Comparison of ENCODE assay signal across 8 cellular contexts in genomic region chr9:137551656-137552534, GRCh38. TPM values are rescaled to one million over a fixed set of nuclear protein-coding genes. Genes with fewer than 3 reads are reported as not detected.
DNase-seq lines count a peak whose midpoint lies in the region; ATAC-seq, FAIRE-seq and TF ChIP-seq lines count a peak whose summit lies in the region.

Gene MRPL41 (plus strand): TSS chr9:137551879. CDS start chr9:137552082, 203 bp downstream.

- TF ChIP-seq POLR2A in breast epithelium (IDR thresholded peaks at IDR 0.05) = peak; percentile 45

- H3K27me3 ChIP-seq in breast epithelium (no peaks in the 10 kb centered on the region), small intestine (ENCODE audit: control insufficient read depth in 2 of 2, insufficient read depth in 2 of 2, low read length in 2 of 2) (no peaks in the 10 kb centered on the region)

- no peak for FAIRE-seq in small intestine (lab: Jason Lieb, UNC)

- peak; percentile 83 for DNase-seq in NCI-H2196 treated with DMSO at 0.1 percent for 48 hours (lab: John Stamatoyannopoulos, UW; ENCODE audit: unreplicated experiment)
- DNase-seq in breast epithelium (ENCODE audit: low spot score in 2 of 2) = peak; percentile 89 to 94
- peak; percentile 98 for DNase-seq in iPS-NIHi11 (ENCODE audit: low spot score)
- peak; percentile 92 for DNase-seq in small intestine

- H3K36me3 ChIP-seq in breast epithelium (no peaks in the 10 kb centered on the region), small intestine (ENCODE audit: control insufficient read depth in 2 of 2, insufficient read depth in 2 of 2, low read length in 2 of 2) (no peaks in the 10 kb centered on the region)

- ATAC-seq in GM18519 (IDR thresholded peaks at IDR 0.05; ENCODE audit: low FRiP score, unreplicated experiment) (peak; percentile 69), HG03045 (IDR thresholded peaks at IDR 0.05; ENCODE audit: unreplicated experiment) (peak; percentile 88)

- intact Hi-C loops in breast epithelium (cut with DNase I; ENCODE audit: low total_unique reads) = no loop called here

- H3K9me3 ChIP-seq in breast epithelium (no peaks in the 10 kb centered on the region), small intestine (ENCODE audit: control insufficient read depth, low read depth) (no peaks in the 10 kb centered on the region)

- H3K27ac ChIP-seq in 22Rv1 = peak within 1 kb of the TSS; percentile 93
- H3K27ac ChIP-seq in breast epithelium = peak within 1 kb of the TSS; percentile 83 to 93
- peak within 1 kb of the TSS; percentile 82 to 88 for H3K27ac ChIP-seq in small intestine (ENCODE audit: low read depth in 1 of 2, low read length in 1 of 2)

- 0 to 2% (median 1%) methylated on average over 52 to 111 of the region's 111 CpGs for WGBS in small intestine, 3 donors

- H3K4me1 ChIP-seq in breast epithelium (peaks cover 0 to 8% of the 10 kb centered on the region in 2 donors), small intestine (ENCODE audit: control insufficient read depth in 2 of 2, insufficient read depth in 1 of 2, low read depth in 1 of 2, low read length in 1 of 2) (peaks cover 0 to 4% of the 10 kb centered on the region in 2 donors)

- TF ChIP-seq CTCF in 22Rv1 (IDR thresholded peaks at IDR 0.05) = no peak; the same call in 1 of the 2 replicates
- no peak for TF ChIP-seq CTCF in WI38 (IDR thresholded peaks at IDR 0.05; ENCODE audit: low read depth, low read length)
- no peak for TF ChIP-seq CTCF in breast epithelium (IDR thresholded peaks at IDR 0.05)

- H3K4me3 ChIP-seq in WI38 (ENCODE audit: low read depth, low read length) (peak within 1 kb of the TSS; percentile 70), breast epithelium (peak within 1 kb of the TSS; percentile 61 to 96 (median 92)), small intestine (ENCODE audit: low read depth in 1 of 2, low read length in 2 of 2) (peak within 1 kb of the TSS; percentile 70 to 82)

RNA-seq across cellular contexts. Expression of gene MRPL41, which starts in this region (rescaled TPM):
- total RNA-seq in breast epithelium = 10 to 100 TPM; 45.4 to 71.8 (median 65.4) TPM
- polyA plus RNA-seq in small intestine = 100 to 1,000 TPM in 2 of 3 donors, 10 to 100 TPM in 1; 58.3 to 166 (median 159) TPM

Comparison
In these comparisons a context has a peak if more than half of its experiments do, and no peak if none do; other contexts are left out.
1. Peak in every context shown above with its lines: DNase-seq, ATAC-seq, H3K4me3 ChIP-seq and H3K27ac ChIP-seq.